17 cellular contexts compared by ENCODE assay signal in genomic region chr3:48275292-48276027, GRCh38. TPM values are rescaled to one million over a fixed set of nuclear protein-coding genes. Genes with fewer than 3 reads are reported as not detected.
DNase-seq lines count a peak whose midpoint lies in the region; ATAC-seq, FAIRE-seq and TF ChIP-seq lines count a peak whose summit lies in the region.
"Had no signal": no experiment of that assay in that cellular context is flagged by ENCODE, and none has a peak within 500 bp of the region (broad histone marks: within the 10 kb centered on the region; RNA-seq: fewer than 3 reads in every experiment).

No MANE protein-coding gene starts in this region.

- no peak overlapping the region for H3K27ac Mint-ChIP-seq in MCF 10A (ENCODE audit: low read depth, unreplicated experiment)
- H3K27ac Mint-ChIP-seq: CD8-positive, alpha-beta T cell had no signal

- intact Hi-C loops in MCF 10A (cut with micrococcal nuclease), result no loop called here
- intact Hi-C loops in body of pancreas (cut with DNase I), result loop anchor here (2.0 kb wide), 1 partner anchor 161 kb away; no protein-coding TSS in a partner anchor

- no peak overlapping the region for H3K27ac ChIP-seq in body of pancreas
- H3K27ac ChIP-seq: 22Rv1 had no signal

- no peak for TF ChIP-seq POLR2A in body of pancreas (IDR thresholded peaks at IDR 0.05)

- H3K27me3 Mint-ChIP-seq in MCF 10A (ENCODE audit: insufficient read depth, unreplicated experiment), result no peaks in the 10 kb centered on the region

- TF ChIP-seq CTCF in MCF 10A (IDR thresholded peaks at IDR 0.05; ENCODE audit: unreplicated experiment) (no peak), bronchial epithelial cell (IDR thresholded peaks at IDR 0.05; ENCODE audit: insufficient read depth, low read length, severe bottlenecking) (no peak), body of pancreas (IDR thresholded peaks at IDR 0.05) (no peak)

- 37 to 39% methylated on average over 8 of the region's 8 CpGs for WGBS in body of pancreas, 2 donors

- no TSS peak for BruUV-seq in MCF 10A (replicated peaks; lab: Mats Ljungman, UMichigan)

- peaks cover 6% of the 10 kb centered on the region for H3K36me3 Mint-ChIP-seq in MCF 10A (ENCODE audit: insufficient read depth, unreplicated experiment)
- H3K36me3 Mint-ChIP-seq: CD8-positive, alpha-beta T cell had no signal

- no peak for FAIRE-seq in bronchial epithelial cell (lab: Jason Lieb, UNC)
- FAIRE-seq: RCC 7860 had no signal

- no peak overlapping the region for H3K4me3 Mint-ChIP-seq in MCF 10A (ENCODE audit: unreplicated experiment)
- H3K4me3 Mint-ChIP-seq: CD8-positive, alpha-beta T cell had no signal

- no peaks in the 10 kb centered on the region for H3K9me3 Mint-ChIP-seq in MCF 10A (ENCODE audit: unreplicated experiment)
- H3K9me3 Mint-ChIP-seq: CD8-positive, alpha-beta T cell had no signal

- CTCF ChIA-PET in MCF 10A (lab: Yijun Ruan, JAX), result interaction anchor here (0.5 to 3.7 kb wide), 8 partner anchors 125 to 283 kb away, joined by 3 to 80 read pairs (median 4); no protein-coding TSS in a partner anchor

- in situ Hi-C loops in T47D (cut with HindIII; ENCODE audit: low pct_unique_long_range_greater_than_20kb, low sequenced_read_pairs), result no loop called here

- H3K27me3 ChIP-seq in bronchial epithelial cell (ENCODE audit: control insufficient read depth, insufficient read depth, low read length) (no peaks in the 10 kb centered on the region), body of pancreas (no peaks in the 10 kb centered on the region)

- H3K4me1 Mint-ChIP-seq in MCF 10A (ENCODE audit: insufficient read depth, unreplicated experiment), result no peaks in the 10 kb centered on the region

- H3K4me3 ChIP-seq in bronchial epithelial cell (ENCODE audit: low read depth, low read length) (no peak overlapping the region), body of pancreas (no peak overlapping the region)

- POLR2A ChIA-PET in MCF 10A (lab: Yijun Ruan, JAX), result interaction anchor here (0.6 to 2.9 kb wide), 4 partner anchors 8 to 165 kb away, joined by 3 to 22 read pairs (median 12); partner anchors contain the start of genes CCDC51 and TMA7

- DNase-seq in T47D (ENCODE audit: low read depth in 1 of 2, low spot score in 1 of 2), result peak; percentile 20 to 56
- no peak for DNase-seq in MCF 10A (ENCODE audit: unreplicated experiment)
- DNase-seq in bronchial epithelial cell (ENCODE audit: low read depth), result peak; percentile 28
- DNase-seq in kidney glomerular epithelial cell (lab: John Stamatoyannopoulos, UW), result peak; percentile 28
- DNase-seq in stimulated activated CD4-positive, alpha-beta T cell treated with anti-CD3 and anti-CD28 coated beads, Interleukin-15, amount 100 ng/mL, for 24 hours, result no peak
- DNase-seq in body of pancreas, result no peak
- DNase-seq: DND-41, HCEC 1CT, NCI-H1694 treated with DMSO at 0.1 percent for 48 hours, NCI-H446, SHP77 had no signal

- peaks cover 18% of the 10 kb centered on the region for H3K4me1 ChIP-seq in body of pancreas

- H3K36me3 ChIP-seq in bronchial epithelial cell (ENCODE audit: control insufficient read depth, insufficient read depth, low read length) (no peaks in the 10 kb centered on the region), body of pancreas (replicated peaks in 1 of 2; ENCODE audit: insufficient read depth in 1 of 2, low read depth in 2 of 2) (no peaks in the 10 kb centered on the region)

- H3K9me3 ChIP-seq in body of pancreas, result no peaks in the 10 kb centered on the region

- ATAC-seq in GM18502 (IDR thresholded peaks at IDR 0.05; ENCODE audit: poor library complexity, unreplicated experiment), result no peak
- ATAC-seq in HG03095 (IDR thresholded peaks at IDR 0.05; ENCODE audit: unreplicated experiment), result no peak
- no peak for ATAC-seq in body of pancreas
- ATAC-seq: CD8-positive, alpha-beta T cell had no signal

RNA-seq across cellular contexts. Expression of gene NME6, which starts 25.7 kb away (rescaled TPM):
- total RNA-seq in MCF 10A (2022), result 31.0 and 33.0 TPM in 2 replicates
- total RNA-seq in bronchial epithelial cell, result 31.7 and 40.8 TPM in 2 replicates
- 10 to 100 TPM; 22.1 to 33.9 TPM for total RNA-seq in body of pancreas

RNA-seq across cellular contexts. Expression of gene ZNF589, which starts 34.6 kb away (rescaled TPM):
- total RNA-seq in MCF 10A (2022) (5.6 and 5.7 TPM in 2 replicates), bronchial epithelial cell (3.7 and 5.8 TPM in 2 replicates), body of pancreas (10 to 100 TPM in 1 of 2 donors, 1 to 10 TPM in 1; 8.6 to 40.9 TPM)

RNA-seq across cellular contexts. Expression of gene CAMP, which starts 52.2 kb away (rescaled TPM):
- 0.72 and 2.4 TPM in 2 replicates for total RNA-seq in MCF 10A (2022)
- 11.3 and 22.1 TPM in 2 replicates for total RNA-seq in bronchial epithelial cell
- total RNA-seq in body of pancreas, result not detected
- total RNA-seq: CD8-positive, alpha-beta T cell; HT1080 had no signal

RNA-seq across cellular contexts. Expression of gene SPINK8, which starts 58.0 kb away (rescaled TPM):
- total RNA-seq in MCF 10A (2022), result not detected in 2 replicates
- total RNA-seq in bronchial epithelial cell, result not detected in 2 replicates
- not detected for total RNA-seq in body of pancreas
- total RNA-seq: CD8-positive, alpha-beta T cell; HT1080 had no signal

Comparison
In these comparisons a context has a peak if more than half of its experiments do, and no peak if none do; other contexts are left out.
1. DNase-seq: peak in T47D (2 of 2), bronchial epithelial cell (single experiment) and kidney glomerular epithelial cell (single experiment); none in MCF 10A (single experiment), stimulated activated CD4-positive, alpha-beta T cell treated with anti-CD3 and anti-CD28 coated beads, Interleukin-15, amount 100 ng/mL, for 24 hours (single experiment) and body of pancreas (0 of 4).